Comparison of ENCODE assay signal across 20 cellular contexts in the genomic region with DNA sequence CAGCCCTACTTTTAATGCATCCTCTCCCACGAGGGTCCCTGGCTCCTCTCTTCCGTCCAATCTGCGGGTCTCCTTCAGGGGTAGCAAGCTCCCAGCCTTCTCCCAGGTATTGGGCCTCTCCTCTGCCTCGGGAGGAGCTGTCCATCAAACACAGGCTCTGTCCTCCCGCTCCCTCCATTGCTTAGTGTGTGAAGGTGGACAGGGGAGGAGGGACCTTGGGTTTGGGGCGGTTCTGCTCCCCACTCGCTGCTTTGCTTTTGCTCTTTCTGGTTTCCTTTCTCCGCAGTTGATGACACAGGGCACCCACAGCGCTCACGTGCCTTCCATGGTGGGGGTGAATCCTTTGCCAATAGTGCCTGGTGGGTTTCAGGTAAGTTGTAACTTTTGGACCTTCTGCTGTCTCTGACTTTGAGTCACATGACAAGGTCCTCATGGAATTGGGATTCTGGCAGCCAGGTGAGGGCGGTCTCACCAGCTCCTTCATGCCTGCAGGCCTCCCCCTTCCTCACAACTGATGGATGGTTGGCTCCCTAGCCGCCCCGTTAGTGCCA. TPM values are rescaled to one million over a fixed set of nuclear protein-coding genes. Genes with fewer than 3 reads are reported as not detected.
DNase-seq lines count a peak whose midpoint lies in the region; ATAC-seq and TF ChIP-seq lines count a peak whose summit lies in the region.
"Had no signal": no experiment of that assay in that cellular context is flagged by ENCODE, and none has a peak within 500 bp of the region (broad histone marks: within the 10 kb centered on the region; RNA-seq: fewer than 3 reads in every experiment).

No MANE protein-coding gene starts in this region.

- ATAC-seq in Right ventricle myocardium superior (ENCODE audit: poor library complexity) (no peak), Panc1 (0 out of 2 replicates have a peak, but pooled peaks have one; percentile 49), left lobe of liver (peak; percentile 39), aorta (ENCODE audit: low FRiP score) (no peak), HG03280 (IDR thresholded peaks at IDR 0.05; ENCODE audit: unreplicated experiment) (no peak)
- ATAC-seq: CD8-positive, alpha-beta T cell had no signal

- POLR2A ChIA-PET in Panc1 (lab: Charles Lee): no interaction called here

- H3K36me3 ChIP-seq in right atrium auricular region (peaks cover 14% of the 10 kb centered on the region), Panc1 (ENCODE audit: control insufficient read depth, insufficient read depth, low read length) (no peaks in the 10 kb centered on the region), aorta (ENCODE audit: control insufficient read depth in 1 of 2, insufficient read depth in 2 of 2, low read length in 1 of 2) (no peaks in the 10 kb centered on the region), brain microvascular endothelial cell (replicated peaks) (no peaks in the 10 kb centered on the region)

- no peaks in the 10 kb centered on the region for H3K9me3 ChIP-seq in right atrium auricular region
- H3K9me3 ChIP-seq in Panc1 (ENCODE audit: control insufficient read depth, insufficient read depth, low read depth, low read length): no peaks in the 10 kb centered on the region
- no peaks in the 10 kb centered on the region for H3K9me3 ChIP-seq in aorta (ENCODE audit: control insufficient read depth, low read length)

- H3K4me1 ChIP-seq in right atrium auricular region (no peaks in the 10 kb centered on the region), Panc1 (ENCODE audit: control insufficient read depth, insufficient read depth, low read length) (no peaks in the 10 kb centered on the region), aorta (ENCODE audit: control insufficient read depth in 1 of 2, insufficient read depth in 2 of 2, low read length in 2 of 2) (no peaks in the 10 kb centered on the region)

- H3K4me3 ChIP-seq in right atrium auricular region (no peak overlapping the region), Panc1 (ENCODE audit: low read depth in 2 of 2, low read length in 2 of 2) (no peak overlapping the region), aorta (ENCODE audit: low read length in 2 of 2) (no peak overlapping the region), brain microvascular endothelial cell (ENCODE audit: low read depth, low read length) (no peak overlapping the region)

- BruUV-seq in Panc1 (replicated peaks; lab: Mats Ljungman, UMichigan): no TSS peak

- 81 to 85% methylated on average over 12 to 13 of the region's 13 CpGs for WGBS in aorta, 2 donors

- H3K27ac ChIP-seq in right atrium auricular region (no peak overlapping the region), Panc1 (ENCODE audit: low read length) (no peak overlapping the region), aorta (ENCODE audit: low read depth in 1 of 2, low read length in 2 of 2) (no peak overlapping the region), brain microvascular endothelial cell (no peak overlapping the region)

- TF ChIP-seq CTCF in right atrium auricular region (IDR thresholded peaks at IDR 0.05) (no peak), Panc1 (IDR thresholded peaks at IDR 0.05) (no peak), brain microvascular endothelial cell (IDR thresholded peaks at IDR 0.05; ENCODE audit: low read depth, low read length, missing control alignments) (no peak)

- H3K27me3 ChIP-seq in right atrium auricular region (no peaks in the 10 kb centered on the region), Panc1 (ENCODE audit: control insufficient read depth, insufficient read depth, low read length) (peaks cover 6% of the 10 kb centered on the region; the same call in 1 of the 2 replicates), aorta (ENCODE audit: control insufficient read depth in 1 of 2, insufficient read depth in 2 of 2, low read length in 1 of 2) (no peaks in the 10 kb centered on the region), brain microvascular endothelial cell (replicated peaks) (peaks cover 3% of the 10 kb centered on the region)

- DNase-seq in Right ventricle myocardium superior (peak; percentile 29), right atrium auricular region (ENCODE audit: low spot score) (no peak), Panc1 (ENCODE audit: low read depth, low spot score) (no peak), left lobe of liver (ENCODE audit: low spot score) (no peak), aorta (peak; percentile 28 to 54), brain microvascular endothelial cell (no peak), NCI-H510A (lab: John Stamatoyannopoulos, UW) (no peak)
- DNase-seq: AML-193; C1 segment of cervical spinal cord; CD8-positive, alpha-beta T cell; GOT3; IMR-90; NCI-H1105; NCI-H2081; NCI-H2171; NCI-H345; NCI-H524 treated with DMSO at 0.1 percent for 48 hours; NCI-H82 had no signal

- intact Hi-C loops in Right ventricle myocardium superior (cut with DNase I): no loop called here
- intact Hi-C loops in Panc1 (cut with micrococcal nuclease; ENCODE audit: unreplicated experiment): no loop called here
- intact Hi-C loops in aorta (cut with DNase I): no loop called here

- CTCF ChIA-PET in Panc1 (lab: Charles Lee): interaction anchor here (0.6 kb wide), 1 partner anchor 11 kb away, joined by 3 read pairs; no protein-coding TSS in a partner anchor

- in situ Hi-C loops in Panc1 (cut with HindIII; ENCODE audit: low pct_unique_long_range_greater_than_20kb, low sequenced_read_pairs) (no loop called here), brain microvascular endothelial cell (cut with HindIII; ENCODE audit: low pct_ligation_motif_present, low sequenced_read_pairs) (no loop called here)

RNA-seq across cellular contexts. Expression of a gene that starts 18.9 kb away (rescaled TPM):
- 5.4 TPM for total RNA-seq in Right ventricle myocardium superior
- 1 to 10 TPM; 3.4 to 5.0 TPM for total RNA-seq in right atrium auricular region
- total RNA-seq in Panc1 (2021; ENCODE audit: unreplicated experiment): not detected
- not detected for polyA plus RNA-seq in Panc1 (2012; ENCODE audit: insufficient read length)
- 29.6 TPM for total RNA-seq in left lobe of liver
- total RNA-seq in aorta: 10 to 100 TPM in 1 of 2 donors, 1 to 10 TPM in 1; 4.5 to 17.8 TPM
- polyA plus RNA-seq in aorta: 10 to 100 TPM in 1 of 2 donors, 1 to 10 TPM in 1; 2.9 to 17.7 TPM
- total RNA-seq: Daoy, IMR-90 had no signal

Comparison
In these comparisons a context has a peak if more than half of its experiments do, and no peak if none do; other contexts are left out.
1. DNase-seq: peak in Right ventricle myocardium superior (single experiment) and aorta (2 of 2); none in right atrium auricular region (single experiment), Panc1 (single experiment), left lobe of liver (single experiment), brain microvascular endothelial cell (single experiment) and NCI-H510A (single experiment).
2. ATAC-seq: peak in Panc1 (single experiment) and left lobe of liver (single experiment); none in Right ventricle myocardium superior (single experiment), aorta (single experiment) and HG03280 (single experiment).